Comparison of ENCODE assay signal across 12 cellular contexts in the genomic region with DNA sequence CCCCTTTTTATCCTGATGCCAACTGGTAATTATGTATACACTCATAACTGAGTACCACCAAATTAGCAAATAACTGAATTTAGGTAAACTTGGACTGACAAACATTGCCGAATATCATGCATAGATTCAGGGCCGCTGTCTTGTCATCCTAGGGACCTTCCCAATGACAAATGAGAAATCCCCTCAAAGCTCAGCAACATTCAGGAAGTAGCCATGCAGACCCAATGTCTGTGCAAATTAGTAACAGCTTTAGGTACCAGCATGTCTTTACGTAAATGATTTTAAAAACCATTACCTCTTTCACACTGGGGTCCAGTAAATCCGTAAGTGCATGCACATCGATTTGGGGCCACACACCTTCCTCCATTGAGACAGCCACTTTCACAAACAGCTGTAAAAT. TPM values are rescaled to one million over a fixed set of nuclear protein-coding genes. Genes with fewer than 3 reads are reported as not detected.
DNase-seq lines count a peak whose midpoint lies in the region; ATAC-seq and TF ChIP-seq lines count a peak whose summit lies in the region.
"Had no signal": no experiment of that assay in that cellular context is flagged by ENCODE, and none has a peak within 500 bp of the region (broad histone marks: within the 10 kb centered on the region; RNA-seq: fewer than 3 reads in every experiment).

No MANE protein-coding gene starts in this region.

- H3K4me3 ChIP-seq in GM06990 (replicated peaks; ENCODE audit: low read depth, low read length), result peak overlapping the region; percentile 59
- H3K4me3 ChIP-seq: A549, upper lobe of right lung had no signal

- ATAC-seq in GM19023 (IDR thresholded peaks at IDR 0.05; ENCODE audit: unreplicated experiment) (peak; percentile 72), GM21825 (IDR thresholded peaks at IDR 0.05; ENCODE audit: unreplicated experiment) (peak; percentile 59), HG03378 (IDR thresholded peaks at IDR 0.05; ENCODE audit: unreplicated experiment) (peak; percentile 57), left lobe of liver (no peak)
- ATAC-seq: A549, upper lobe of right lung had no signal

- DNase-seq in GM06990 (ENCODE audit: extremely low read depth, insufficient read length) (peak; percentile 15), SHP77 (lab: John Stamatoyannopoulos, UW) (no peak), left lobe of liver (ENCODE audit: low spot score) (no peak), GDM1 (lab: John Stamatoyannopoulos, UW) (no peak)
- no peak for DNase-seq in stimulated activated CD4-positive, alpha-beta T cell treated with anti-CD3 and anti-CD28 coated beads, Interleukin-15, amount 100 ng/mL, for 24 hours
- DNase-seq: NCI-H1694, NCI-H748 treated with DMSO at 0.1 percent for 48 hours, upper lobe of right lung had no signal

- no peaks in the 10 kb centered on the region; the same call in 1 of the 2 replicates for H3K36me3 ChIP-seq in GM06990 (ENCODE audit: control insufficient read depth, insufficient read depth, low read length)

- H3K27me3 ChIP-seq in GM06990 (replicated peaks; ENCODE audit: control insufficient read depth, insufficient read depth, low read length), result no peaks in the 10 kb centered on the region
- H3K27me3 ChIP-seq: upper lobe of right lung had no signal

- TF ChIP-seq CTCF in GM06990 (IDR thresholded peaks at IDR 0.05; ENCODE audit: insufficient read depth, low read length, poor library complexity, severe bottlenecking), result no peak

RNA-seq across cellular contexts. Expression of a gene that starts 49.5 kb away (rescaled TPM):
- total RNA-seq in left lobe of liver, result 2.7 TPM
